Comparison of ENCODE assay signal across 10 cellular contexts in genomic region chr1:37926061-37926924, GRCh38. TPM values are rescaled to one million over a fixed set of nuclear protein-coding genes. Genes with fewer than 3 reads are reported as not detected.
DNase-seq lines count a peak whose midpoint lies in the region; ATAC-seq and TF ChIP-seq lines count a peak whose summit lies in the region.
"Had no signal": no experiment of that assay in that cellular context is flagged by ENCODE, and none has a peak within 500 bp of the region (broad histone marks: within the 10 kb centered on the region; RNA-seq: fewer than 3 reads in every experiment).

No MANE protein-coding gene starts in this region.

- ATAC-seq in GM18870 (IDR thresholded peaks at IDR 0.05; ENCODE audit: unreplicated experiment), result peak; percentile 49

- H4K20me1 ChIP-seq in BLaER1 treated with 17β-estradiol and CSF1 and Interleukin-3, amounts not matched to agents 10 nM and 100 nM, result peaks cover 0 to 56% (median 15%) of the 10 kb centered on the region in 11 experiments; a peak in 13 of 22 replicates

- TF ChIP-seq CTCF in testis (IDR thresholded peaks at IDR 0.05), result no peak
- TF ChIP-seq CTCF in GM10266 (IDR thresholded peaks at IDR 0.05; ENCODE audit: control insufficient read depth, insufficient read depth, low read depth, missing control alignments), result no peak

- H2BK15ac ChIP-seq in neuronal stem cell (ENCODE audit: low read length), result no peak overlapping the region

- no peak overlapping the region for H2AK5ac ChIP-seq in neuronal stem cell (ENCODE audit: low read depth, low read length)

- H4K91ac ChIP-seq in neuronal stem cell (ENCODE audit: low read depth, low read length, poor library complexity), result no peak overlapping the region

- no peak overlapping the region for H3K4ac ChIP-seq in neuronal stem cell (ENCODE audit: low read length)

- H3K14ac ChIP-seq in neuronal stem cell (ENCODE audit: low read length), result no peak overlapping the region

- H3K4me2 ChIP-seq in BLaER1 treated with 17β-estradiol and CSF1 and Interleukin-3, amounts not matched to agents 10 nM and 100 nM, result peak overlapping the region; percentile 58 to 87 (median 64)
- no peak overlapping the region for H3K4me2 ChIP-seq in neuronal stem cell (ENCODE audit: insufficient read depth, low read length, poor library complexity, severe bottlenecking)

- H3K9me3 ChIP-seq in BLaER1 treated with 17β-estradiol and CSF1 and Interleukin-3, amounts not matched to agents 10 nM and 100 nM (replicated peaks in 1 of 11), result no peaks in the 10 kb centered on the region
- H3K9me3 ChIP-seq in testis (no peaks in the 10 kb centered on the region), neuronal stem cell (replicated peaks in 1 of 2; ENCODE audit: control insufficient read depth in 2 of 2, insufficient read depth in 1 of 2, low read depth in 1 of 2, low read length in 2 of 2) (no peaks in the 10 kb centered on the region)

- no peak overlapping the region for H2BK5ac ChIP-seq in neuronal stem cell (ENCODE audit: low read length)

- WGBS in testis, 2 donors, result 44 to 56% methylated on average over 13 of the region's 13 CpGs
- WGBS in neuronal stem cell (ENCODE audit: extremely low coverage in 2 of 2, insufficient read length in 2 of 2, insufficient replicate concordance in 1 of 2), 2 donors, result no CpG with 5 or more reads among the region's 13 CpGs

- peak; percentile 62 for DNase-seq in Jurkat, Clone E6-1 (ENCODE audit: low read depth, low spot score)
- DNase-seq in foreskin melanocyte, result peak; percentile 57
- DNase-seq in testis, result no peak
- DNase-seq in neuronal stem cell (ENCODE audit: low spot score), result no peak
- no peak for DNase-seq in GM10266 (ENCODE audit: extremely low spot score)
- DNase-seq in HK-2 (ENCODE audit: unreplicated experiment), result no peak
- DNase-seq: activated CD4-positive, alpha-beta T cell treated with anti-CD3 and anti-CD28 coated beads, Interleukin-2, amount 50 U/mL, for 1 hour; DMS53 had no signal

- no peak overlapping the region for H2BK120ac ChIP-seq in neuronal stem cell (ENCODE audit: low read depth, low read length)

- intact Hi-C loops in testis (cut with DNase I; ENCODE audit: low total_unique reads), result no loop called here

- peak overlapping the region in 3 of 10 experiments; percentile 12 to 28 (median 16); a peak in 3 of 20 replicates for H3K4me3 ChIP-seq in BLaER1 treated with 17β-estradiol and CSF1 and Interleukin-3, amounts not matched to agents 10 nM and 100 nM
- H3K4me3 ChIP-seq in Jurkat, Clone E6-1 (ENCODE audit: low read length), result peak overlapping the region; percentile 10; the same call in 1 of the 2 replicates
- no peak overlapping the region for H3K4me3 ChIP-seq in testis
- no peak overlapping the region for H3K4me3 ChIP-seq in neuronal stem cell (ENCODE audit: low read length in 2 of 2)

- no peak overlapping the region for H2AFZ ChIP-seq in neuronal stem cell (ENCODE audit: low read length)

- H2BK12ac ChIP-seq in neuronal stem cell (ENCODE audit: low read length), result no peak overlapping the region

- H3K9ac ChIP-seq in BLaER1 treated with 17β-estradiol and CSF1 and Interleukin-3, amounts not matched to agents 10 nM and 100 nM, result peak overlapping the region; percentile 22 to 61 (median 42); a peak in 17 of 22 replicates
- H3K9ac ChIP-seq in neuronal stem cell (ENCODE audit: low read depth, low read length, poor library complexity), result no peak overlapping the region

- peaks cover 60 to 95% (median 74%) of the 10 kb centered on the region in 10 experiments for H3K4me1 ChIP-seq in BLaER1 treated with 17β-estradiol and CSF1 and Interleukin-3, amounts not matched to agents 10 nM and 100 nM
- H3K4me1 ChIP-seq in testis (peaks cover 19% of the 10 kb centered on the region), neuronal stem cell (ENCODE audit: control insufficient read depth in 2 of 2, insufficient read depth in 1 of 2, low read depth in 1 of 2, low read length in 2 of 2) (peaks cover 2 to 4% of the 10 kb centered on the region in 2 donors)

- no peaks in the 10 kb centered on the region for H3K27me3 ChIP-seq in BLaER1 treated with 17β-estradiol and CSF1 and Interleukin-3, amounts not matched to agents 10 nM and 100 nM
- no peaks in the 10 kb centered on the region for H3K27me3 ChIP-seq in testis
- H3K27me3 ChIP-seq in neuronal stem cell (ENCODE audit: control insufficient read depth in 3 of 3, insufficient read depth in 3 of 3, low read depth in 1 of 3, low read length in 3 of 3), result no peaks in the 10 kb centered on the region

- H3K18ac ChIP-seq in neuronal stem cell (ENCODE audit: low read length), result no peak overlapping the region

- peaks cover 0 to 62% (median 17%) of the 10 kb centered on the region in 11 experiments; a peak in 19 of 22 replicates for H3K36me3 ChIP-seq in BLaER1 treated with 17β-estradiol and CSF1 and Interleukin-3, amounts not matched to agents 10 nM and 100 nM
- H3K36me3 ChIP-seq in testis (ENCODE audit: low read depth, missing control alignments) (no peaks in the 10 kb centered on the region), neuronal stem cell (replicated peaks in 1 of 2; ENCODE audit: control insufficient read depth in 2 of 2, insufficient read depth in 2 of 2, low read length in 2 of 2) (peaks cover 0 to 8% of the 10 kb centered on the region in 2 donors)

- no peak for TF ChIP-seq POLR2A in testis (IDR thresholded peaks at IDR 0.05)

- H4K8ac ChIP-seq in neuronal stem cell (ENCODE audit: low read depth, low read length), result no peak overlapping the region

- H3K79me1 ChIP-seq in neuronal stem cell (ENCODE audit: low read depth, low read length), result no peaks in the 10 kb centered on the region

- H3K27ac ChIP-seq in BLaER1 treated with 17β-estradiol and CSF1 and Interleukin-3, amounts not matched to agents 10 nM and 100 nM, result peak overlapping the region; percentile 12 to 68 (median 55); a peak in 18 of 22 replicates
- H3K27ac ChIP-seq in testis, result peak overlapping the region in 1 of 2 donors; percentile 66
- H3K27ac ChIP-seq in neuronal stem cell (replicated peaks; ENCODE audit: low read length), result no peak overlapping the region

- no peak overlapping the region for H3K23ac ChIP-seq in neuronal stem cell (ENCODE audit: low read depth, low read length, poor library complexity)

RNA-seq across cellular contexts. Expression of gene INPP5B, which starts 20.6 kb away (rescaled TPM):
- polyA plus RNA-seq in Jurkat, Clone E6-1 (2012; ENCODE audit: insufficient read depth, insufficient read length), result 19.2 TPM
- 10 to 100 TPM; 24.1 to 31.6 TPM for total RNA-seq in testis
- 15.3 TPM for polyA plus RNA-seq in testis (ENCODE audit: insufficient read depth, low read depth, low replicate concordance)
- polyA plus RNA-seq in neuronal stem cell (2013, experiment 1 of 2), result 9.2 TPM
- 9.3 TPM for polyA plus RNA-seq in neuronal stem cell (2013, experiment 2 of 2)

Comparison
In these comparisons a context has a peak if more than half of its experiments do, and no peak if none do; other contexts are left out.
1. DNase-seq: peak in Jurkat, Clone E6-1 (single experiment) and foreskin melanocyte (single experiment); none in testis (single experiment), neuronal stem cell (single experiment), GM10266 (single experiment) and HK-2 (single experiment).